ENCODE assay signal across 1 cellular context in genomic region chr16:13453325-13453724, GRCh38.
TF ChIP-seq lines count a peak whose summit lies in the region.

No MANE protein-coding gene starts in this region.

TF ChIP-seq in H1, 55 proteins besides CTCF, POLR2A, EP300 and RAD21 (continued from another document):
- TF ChIP-seq, protein P1, sequence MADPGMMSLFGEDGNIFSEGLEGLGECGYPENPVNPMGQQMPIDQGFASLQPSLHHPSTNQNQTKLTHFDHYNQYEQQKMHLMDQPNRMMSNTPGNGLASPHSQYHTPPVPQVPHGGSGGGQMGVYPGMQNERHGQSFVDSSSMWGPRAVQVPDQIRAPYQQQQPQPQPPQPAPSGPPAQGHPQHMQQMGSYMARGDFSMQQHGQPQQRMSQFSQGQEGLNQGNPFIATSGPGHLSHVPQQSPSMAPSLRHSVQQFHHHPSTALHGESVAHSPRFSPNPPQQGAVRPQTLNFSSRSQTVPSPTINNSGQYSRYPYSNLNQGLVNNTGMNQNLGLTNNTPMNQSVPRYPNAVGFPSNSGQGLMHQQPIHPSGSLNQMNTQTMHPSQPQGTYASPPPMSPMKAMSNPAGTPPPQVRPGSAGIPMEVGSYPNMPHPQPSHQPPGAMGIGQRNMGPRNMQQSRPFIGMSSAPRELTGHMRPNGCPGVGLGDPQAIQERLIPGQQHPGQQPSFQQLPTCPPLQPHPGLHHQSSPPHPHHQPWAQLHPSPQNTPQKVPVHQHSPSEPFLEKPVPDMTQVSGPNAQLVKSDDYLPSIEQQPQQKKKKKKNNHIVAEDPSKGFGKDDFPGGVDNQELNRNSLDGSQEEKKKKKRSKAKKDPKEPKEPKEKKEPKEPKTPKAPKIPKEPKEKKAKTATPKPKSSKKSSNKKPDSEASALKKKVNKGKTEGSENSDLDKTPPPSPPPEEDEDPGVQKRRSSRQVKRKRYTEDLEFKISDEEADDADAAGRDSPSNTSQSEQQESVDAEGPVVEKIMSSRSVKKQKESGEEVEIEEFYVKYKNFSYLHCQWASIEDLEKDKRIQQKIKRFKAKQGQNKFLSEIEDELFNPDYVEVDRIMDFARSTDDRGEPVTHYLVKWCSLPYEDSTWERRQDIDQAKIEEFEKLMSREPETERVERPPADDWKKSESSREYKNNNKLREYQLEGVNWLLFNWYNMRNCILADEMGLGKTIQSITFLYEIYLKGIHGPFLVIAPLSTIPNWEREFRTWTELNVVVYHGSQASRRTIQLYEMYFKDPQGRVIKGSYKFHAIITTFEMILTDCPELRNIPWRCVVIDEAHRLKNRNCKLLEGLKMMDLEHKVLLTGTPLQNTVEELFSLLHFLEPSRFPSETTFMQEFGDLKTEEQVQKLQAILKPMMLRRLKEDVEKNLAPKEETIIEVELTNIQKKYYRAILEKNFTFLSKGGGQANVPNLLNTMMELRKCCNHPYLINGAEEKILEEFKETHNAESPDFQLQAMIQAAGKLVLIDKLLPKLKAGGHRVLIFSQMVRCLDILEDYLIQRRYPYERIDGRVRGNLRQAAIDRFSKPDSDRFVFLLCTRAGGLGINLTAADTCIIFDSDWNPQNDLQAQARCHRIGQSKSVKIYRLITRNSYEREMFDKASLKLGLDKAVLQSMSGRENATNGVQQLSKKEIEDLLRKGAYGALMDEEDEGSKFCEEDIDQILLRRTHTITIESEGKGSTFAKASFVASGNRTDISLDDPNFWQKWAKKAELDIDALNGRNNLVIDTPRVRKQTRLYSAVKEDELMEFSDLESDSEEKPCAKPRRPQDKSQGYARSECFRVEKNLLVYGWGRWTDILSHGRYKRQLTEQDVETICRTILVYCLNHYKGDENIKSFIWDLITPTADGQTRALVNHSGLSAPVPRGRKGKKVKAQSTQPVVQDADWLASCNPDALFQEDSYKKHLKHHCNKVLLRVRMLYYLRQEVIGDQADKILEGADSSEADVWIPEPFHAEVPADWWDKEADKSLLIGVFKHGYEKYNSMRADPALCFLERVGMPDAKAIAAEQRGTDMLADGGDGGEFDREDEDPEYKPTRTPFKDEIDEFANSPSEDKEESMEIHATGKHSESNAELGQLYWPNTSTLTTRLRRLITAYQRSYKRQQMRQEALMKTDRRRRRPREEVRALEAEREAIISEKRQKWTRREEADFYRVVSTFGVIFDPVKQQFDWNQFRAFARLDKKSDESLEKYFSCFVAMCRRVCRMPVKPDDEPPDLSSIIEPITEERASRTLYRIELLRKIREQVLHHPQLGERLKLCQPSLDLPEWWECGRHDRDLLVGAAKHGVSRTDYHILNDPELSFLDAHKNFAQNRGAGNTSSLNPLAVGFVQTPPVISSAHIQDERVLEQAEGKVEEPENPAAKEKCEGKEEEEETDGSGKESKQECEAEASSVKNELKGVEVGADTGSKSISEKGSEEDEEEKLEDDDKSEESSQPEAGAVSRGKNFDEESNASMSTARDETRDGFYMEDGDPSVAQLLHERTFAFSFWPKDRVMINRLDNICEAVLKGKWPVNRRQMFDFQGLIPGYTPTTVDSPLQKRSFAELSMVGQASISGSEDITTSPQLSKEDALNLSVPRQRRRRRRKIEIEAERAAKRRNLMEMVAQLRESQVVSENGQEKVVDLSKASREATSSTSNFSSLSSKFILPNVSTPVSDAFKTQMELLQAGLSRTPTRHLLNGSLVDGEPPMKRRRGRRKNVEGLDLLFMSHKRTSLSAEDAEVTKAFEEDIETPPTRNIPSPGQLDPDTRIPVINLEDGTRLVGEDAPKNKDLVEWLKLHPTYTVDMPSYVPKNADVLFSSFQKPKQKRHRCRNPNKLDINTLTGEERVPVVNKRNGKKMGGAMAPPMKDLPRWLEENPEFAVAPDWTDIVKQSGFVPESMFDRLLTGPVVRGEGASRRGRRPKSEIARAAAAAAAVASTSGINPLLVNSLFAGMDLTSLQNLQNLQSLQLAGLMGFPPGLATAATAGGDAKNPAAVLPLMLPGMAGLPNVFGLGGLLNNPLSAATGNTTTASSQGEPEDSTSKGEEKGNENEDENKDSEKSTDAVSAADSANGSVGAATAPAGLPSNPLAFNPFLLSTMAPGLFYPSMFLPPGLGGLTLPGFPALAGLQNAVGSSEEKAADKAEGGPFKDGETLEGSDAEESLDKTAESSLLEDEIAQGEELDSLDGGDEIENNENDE (IDR thresholded peaks at IDR 0.05; ENCODE audit: insufficient replicate concordance, low read length), result no peak
- no peak for TF ChIP-seq JUN (IDR thresholded peaks at IDR 0.05; ENCODE audit: low read depth, low read length)
- no peak for TF ChIP-seq PHF8 (conservative IDR thresholded peaks at IDR 0.05; ENCODE audit: low read depth, low read length)
- TF ChIP-seq SP1 (IDR thresholded peaks at IDR 0.05; ENCODE audit: low read depth, low read length), result no peak
- TF ChIP-seq EGR1 (IDR thresholded peaks at IDR 0.05; ENCODE audit: borderline replicate concordance, low read depth, low read length), result no peak
- no peak for TF ChIP-seq SAP30 (IDR thresholded peaks at IDR 0.05; ENCODE audit: insufficient read depth, insufficient replicate concordance, low read length)
- no peak for TF ChIP-seq SRF (IDR thresholded peaks at IDR 0.05; ENCODE audit: low read depth, low read length)
- no peak for TF ChIP-seq KDM4A (IDR thresholded peaks at IDR 0.05; ENCODE audit: low read depth, low read length, severe bottlenecking)
- no peak for TF ChIP-seq FOSL1 (IDR thresholded peaks at IDR 0.05; ENCODE audit: insufficient read depth, low read depth, low read length)
- no peak for TF ChIP-seq HDAC2 (IDR thresholded peaks at IDR 0.05; ENCODE audit: borderline replicate concordance in 1 of 2, low read depth in 2 of 2, low read length in 2 of 2)
- TF ChIP-seq POLR2AphosphoS5 (IDR thresholded peaks at IDR 0.05; ENCODE audit: low read depth, low read length), result no peak
- TF ChIP-seq CTBP2 (IDR thresholded peaks at IDR 0.05; ENCODE audit: borderline replicate concordance, insufficient read depth, insufficient read length, low read length), result no peak
- no peak for TF ChIP-seq TEAD4 (IDR thresholded peaks at IDR 0.05; ENCODE audit: low read depth, low read length)
- TF ChIP-seq RFX5 (IDR thresholded peaks at IDR 0.05; ENCODE audit: borderline replicate concordance, low read depth, low read length), result no peak
- TF ChIP-seq HDAC6 (IDR thresholded peaks at IDR 0.05; ENCODE audit: low read depth, low read length), result no peak
- TF ChIP-seq NANOG (IDR thresholded peaks at IDR 0.05; ENCODE audit: insufficient read depth, low read depth, low read length, poor library complexity, severe bottlenecking), result no peak
- no peak for TF ChIP-seq RBBP5 (IDR thresholded peaks at IDR 0.05; ENCODE audit: borderline replicate concordance, low read depth, low read length)
- no peak for TF ChIP-seq SP2 (IDR thresholded peaks at IDR 0.05; ENCODE audit: low read length)
